In the genomic region with DNA sequence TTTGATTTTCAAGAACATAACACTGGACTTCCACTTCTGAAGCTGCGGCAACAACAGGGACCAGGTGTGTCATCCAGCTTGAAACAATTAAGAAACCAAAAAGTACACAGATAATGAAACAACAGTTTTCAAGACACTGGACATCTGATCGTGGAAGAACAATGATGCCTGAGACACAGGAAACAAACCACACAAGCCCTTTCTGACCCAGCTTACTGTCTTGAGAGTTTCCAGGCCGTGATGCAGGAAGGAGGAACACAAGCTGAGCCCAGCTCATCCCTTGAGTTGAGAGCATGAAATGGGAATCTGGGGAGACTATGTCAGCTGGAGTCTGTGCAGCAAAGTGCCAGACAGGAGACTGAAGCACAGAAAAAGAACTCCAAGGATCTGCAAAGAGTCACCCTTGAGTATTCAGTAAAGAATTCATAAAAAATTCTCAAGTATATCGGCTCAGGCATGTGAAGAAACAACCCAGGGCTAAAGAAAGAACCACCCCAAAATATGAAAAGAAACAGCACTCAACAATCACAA, we compare ENCODE assay signal across 15 cellular contexts.
DNase-seq lines count a peak whose midpoint lies in the region; FAIRE-seq and TF ChIP-seq lines count a peak whose summit lies in the region.
"Had no signal": no experiment of that assay in that cellular context is flagged by ENCODE, and none has a peak within 500 bp of the region (broad histone marks: within the 10 kb centered on the region; RNA-seq: fewer than 3 reads in every experiment).

No MANE protein-coding gene starts in this region.

- no peaks in the 10 kb centered on the region for H3K27me3 ChIP-seq in AG04450 (ENCODE audit: control insufficient read depth, insufficient read depth, low read length)
- H3K27me3 ChIP-seq: BLaER1 treated with 17β-estradiol and CSF1 and Interleukin-3, amounts not matched to agents 10 nM and 100 nM had no signal

- H3K27ac Mint-ChIP-seq in HFFc6, result peak overlapping the region; percentile 74

- peaks cover 19% of the 10 kb centered on the region for H3K36me3 Mint-ChIP-seq in HFFc6 (ENCODE audit: low read depth)

- TF ChIP-seq POLR2A in GM12892 (IDR thresholded peaks at IDR 0.05; ENCODE audit: low read depth, low read length), result no peak

- H3K4me1 Mint-ChIP-seq in HFFc6 (ENCODE audit: low read depth), result peaks cover 34% of the 10 kb centered on the region

- H3K9me3 ChIP-seq in AG04450 (ENCODE audit: control insufficient read depth, insufficient read depth, low read length), result no peaks in the 10 kb centered on the region

- no peak for FAIRE-seq in GM12892 (lab: Jason Lieb, UNC)
- FAIRE-seq: D721Med, RCC 7860 had no signal

- H3K27me3 Mint-ChIP-seq in HFFc6 (ENCODE audit: insufficient read depth), result no peaks in the 10 kb centered on the region

- peaks cover 17% of the 10 kb centered on the region; the same call in 1 of the 2 replicates for H3K9me3 Mint-ChIP-seq in HFFc6

- no peak overlapping the region for H3K4me3 ChIP-seq in AG04450 (ENCODE audit: low read depth, low read length)
- H3K4me3 ChIP-seq in choroid plexus epithelial cell (ENCODE audit: low read depth, low read length), result no peak overlapping the region
- H3K4me3 ChIP-seq: BLaER1 treated with 17β-estradiol and CSF1 and Interleukin-3, amounts not matched to agents 10 nM and 100 nM had no signal

- peak overlapping the region; percentile 75 for H3K4me3 Mint-ChIP-seq in HFFc6

- no peak for TF ChIP-seq CTCF in AG04450 (IDR thresholded peaks at IDR 0.05; ENCODE audit: low read depth, low read length)
- no peak for TF ChIP-seq CTCF in HFFc6 (IDR thresholded peaks at IDR 0.05)
- no peak for TF ChIP-seq CTCF in choroid plexus epithelial cell (conservative IDR thresholded peaks at IDR 0.05; ENCODE audit: low read depth, low read length)

- peak overlapping the region; percentile 62 for H3K27ac ChIP-seq in AG04450 (ENCODE audit: low read depth, low read length)
- H3K27ac ChIP-seq: BLaER1 treated with 17β-estradiol and CSF1 and Interleukin-3, amounts not matched to agents 10 nM and 100 nM had no signal

- DNase-seq in AG04450 (ENCODE audit: low read depth, low spot score) (no peak), HFFc6 (peak; percentile 31), choroid plexus epithelial cell (ENCODE audit: low read depth) (peak; percentile 51), hepatic stellate cell (ENCODE audit: low spot score) (peak; percentile 15), SHP77 (lab: John Stamatoyannopoulos, UW) (no peak), OCI-M2 (lab: John Stamatoyannopoulos, UW; ENCODE audit: unreplicated experiment) (no peak), DMS79 (lab: John Stamatoyannopoulos, UW) (no peak), GM12892 (ENCODE audit: insufficient read length) (no peak)
- DNase-seq: 8988T, KBM-7, NCI-H1105, NCI-H2081 treated with DMSO at 0.1 percent for 48 hours had no signal

- POLR2A ChIA-PET in AG04450 (lab: Yijun Ruan, JAX), result no interaction called here

- CTCF ChIA-PET in AG04450 (lab: Charles Lee), result no interaction called here

Comparison
In these comparisons a context has a peak if more than half of its experiments do, and no peak if none do; other contexts are left out.
1. DNase-seq: peak in HFFc6 (single experiment), choroid plexus epithelial cell (single experiment) and hepatic stellate cell (single experiment); none in AG04450 (single experiment), SHP77 (0 of 2), OCI-M2 (single experiment), DMS79 (single experiment) and GM12892 (single experiment).